24 cellular contexts compared by ENCODE assay signal in the genomic region with DNA sequence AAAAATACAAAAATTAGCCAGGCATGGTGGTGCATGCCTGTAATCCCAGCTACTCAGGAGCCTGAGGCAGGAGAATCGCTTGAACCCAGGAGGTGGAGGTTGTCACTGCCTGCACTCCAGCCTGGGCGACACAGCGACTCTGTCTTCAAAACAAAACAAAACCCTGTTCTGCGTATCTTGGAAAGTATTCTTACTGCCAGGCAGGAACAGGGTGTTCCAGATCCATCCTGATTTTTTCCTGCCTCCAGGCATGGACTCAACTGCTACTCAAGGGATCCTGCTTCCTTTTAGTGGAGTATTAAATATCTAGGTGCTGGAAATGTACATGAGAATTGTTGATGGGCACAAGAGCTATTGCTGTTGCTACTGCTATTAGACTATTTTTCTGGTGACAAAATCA.
"Had no signal": no experiment of that assay in that cellular context is flagged by ENCODE, and none has a peak within 500 bp of the region (broad histone marks: within the 10 kb centered on the region; RNA-seq: fewer than 3 reads in every experiment).

No MANE protein-coding gene starts in this region.

- H3K4me3 ChIP-seq: coronary artery, esophagus squamous epithelium, heart right ventricle, left lung, SJSA1, thoracic aorta, vagina had no signal

- H3K4me3 Mint-ChIP-seq: activated naive CD4-positive, alpha-beta T cell treated with anti-CD3 and anti-CD28 coated beads, Interleukin-2, amount 50 U/mL, for 24 hours; nephron; stimulated activated naive B cell treated with anti-CD40 and anti-IgM and Interleukin-4, amounts not matched to agents 10 μg/mL and 1 μg/mL and 100 μg/mL, for 72 hours; type B pancreatic cell had no signal

- FAIRE-seq: astrocyte, keratinocyte, small intestine, TTC549 had no signal

- H3K4me1 Mint-ChIP-seq: nephron had no signal

- H3K27ac ChIP-seq: coronary artery, esophagus squamous epithelium, left lung, parathyroid adenoma, SJSA1, thoracic aorta, vagina, WERI-Rb-1 had no signal

- H3K27ac Mint-ChIP-seq: activated naive CD4-positive, alpha-beta T cell treated with anti-CD3 and anti-CD28 coated beads, Interleukin-2, amount 50 U/mL, for 24 hours; nephron; stimulated activated naive B cell treated with anti-CD40 and anti-IgM and Interleukin-4, amounts not matched to agents 10 μg/mL and 1 μg/mL and 100 μg/mL, for 72 hours; type B pancreatic cell had no signal

- H3K9me3 Mint-ChIP-seq: activated naive CD4-positive, alpha-beta T cell treated with anti-CD3 and anti-CD28 coated beads, Interleukin-2, amount 50 U/mL, for 24 hours; type B pancreatic cell had no signal

- DNase-seq: activated CD4-positive, alpha-beta T cell treated with anti-CD3 and anti-CD28 coated beads for 1 hour; activated CD4-positive, alpha-beta T cell treated with anti-CD3 and anti-CD28 coated beads, Interleukin-2, amount 50 U/mL, for 4 hours; activated effector memory CD4-positive, alpha-beta T cell treated with anti-CD3 and anti-CD28 coated beads, Interleukin-2, amount 50 U/mL, for 16 hours; activated T-cell treated with anti-CD3 and anti-CD28 coated beads, Interleukin-2, amount 50 U/mL, for 1 hour; cerebellar nuclear complex; esophagus squamous epithelium; heart right ventricle; left lung; small intestine; stimulated activated naive B cell treated with anti-CD40 and anti-IgM and Interleukin-4, amounts not matched to agents 10 μg/mL and 1 μg/mL and 100 μg/mL, for 72 hours; T-helper 1 cell; WERI-Rb-1 had no signal

- H3K4me1 ChIP-seq: left lung, parathyroid adenoma, SJSA1, vagina had no signal

- H3K9me3 ChIP-seq: vagina had no signal

- H3K27me3 ChIP-seq: esophagus squamous epithelium, heart right ventricle, left lung, SJSA1, vagina had no signal

- ATAC-seq: left lung; sciatic nerve; stimulated activated naive B cell treated with anti-CD40 and anti-IgM and Interleukin-4, amounts not matched to agents 10 μg/mL and 1 μg/mL and 100 μg/mL, for 72 hours had no signal

- H2AFZ ChIP-seq: parathyroid adenoma had no signal

- H3K79me2 ChIP-seq: parathyroid adenoma had no signal

- H3K27me3 Mint-ChIP-seq: activated naive CD4-positive, alpha-beta T cell treated with anti-CD3 and anti-CD28 coated beads, Interleukin-2, amount 50 U/mL, for 24 hours; stimulated activated naive B cell treated with anti-CD40 and anti-IgM and Interleukin-4, amounts not matched to agents 10 μg/mL and 1 μg/mL and 100 μg/mL, for 72 hours; type B pancreatic cell had no signal

- H3K9ac ChIP-seq: parathyroid adenoma had no signal
